14 cellular contexts compared by ENCODE assay signal in genomic region chr21:26751305-26751704, GRCh38.
"Had no signal": no experiment of that assay in that cellular context is flagged by ENCODE, and none has a peak within 500 bp of the region (broad histone marks: within the 10 kb centered on the region; RNA-seq: fewer than 3 reads in every experiment).

No MANE protein-coding gene starts in this region.

- DNase-seq: esophagus squamous epithelium; foreskin fibroblast; glutamatergic neuron; islet precursor cell; mammary epithelial cell; naive thymus-derived CD4-positive, alpha-beta T cell; nephron progenitor cell; psoas muscle; retina; right lobe of liver; stimulated activated CD4-positive, alpha-beta T cell treated with anti-CD3 and anti-CD28 coated beads, Interleukin-4, amount 100 ng/mL, for 1 hour; stimulated activated CD8-positive, alpha-beta memory T cell treated with anti-CD3 and anti-CD28 coated beads, Interleukin-4, amount 100 ng/mL, for 48 hours; stimulated activated naive CD8-positive, alpha-beta T cell treated with anti-CD3 and anti-CD28 coated beads, Interleukin-15, Interleukin-2, amounts not matched to agents 100 U/mL and 50 U/mL, for 24 hours; thyroid gland had no signal
